Comparison of ENCODE assay signal across 30 cellular contexts in the genomic region with DNA sequence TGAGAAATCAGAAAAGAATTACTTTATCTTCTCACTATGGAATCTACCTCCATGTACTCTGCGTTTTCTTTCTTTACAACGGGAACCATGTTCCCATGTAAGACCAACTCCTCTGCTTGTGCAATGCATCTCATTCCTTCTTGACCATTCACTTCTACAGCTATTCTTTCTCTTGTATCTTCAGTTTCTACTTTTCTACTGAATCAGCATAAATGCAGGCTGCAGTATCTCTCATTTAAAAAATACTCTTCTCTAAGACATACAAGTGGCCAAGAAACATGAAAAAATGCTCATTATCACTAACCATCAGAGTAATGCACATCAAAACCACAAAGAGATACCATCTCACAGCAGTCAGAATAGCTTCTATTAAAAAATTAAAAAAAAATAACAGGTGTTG.
"Had no signal": no experiment of that assay in that cellular context is flagged by ENCODE, and none has a peak within 500 bp of the region (broad histone marks: within the 10 kb centered on the region; RNA-seq: fewer than 3 reads in every experiment).

No MANE protein-coding gene starts in this region.

- H3K4me3 ChIP-seq: left lung, lower lobe of right lung, pancreas, prostate gland, sigmoid colon, smooth muscle cell, tibial nerve, upper lobe of left lung, vagina had no signal

- ATAC-seq: left colon; left lung; lower lobe of right lung; naive thymus-derived CD8-positive, alpha-beta T cell; pancreas; right cardiac atrium; stimulated activated memory B cell treated with anti-CD40 and anti-IgM and Interleukin-4, amounts not matched to agents 10 μg/mL and 1 μg/mL and 100 μg/mL, for 72 hours; stimulated activated naive CD8-positive, alpha-beta T cell treated with anti-CD3 and anti-CD28 coated beads, Interleukin-15, amount 100 ng/mL, for 72 hours had no signal

- H3K27ac Mint-ChIP-seq: naive thymus-derived CD8-positive, alpha-beta T cell; stimulated activated memory B cell treated with anti-CD40 and anti-IgM and Interleukin-4, amounts not matched to agents 10 μg/mL and 1 μg/mL and 100 μg/mL, for 72 hours; stimulated activated naive CD8-positive, alpha-beta T cell treated with anti-CD3 and anti-CD28 coated beads, Interleukin-15, amount 100 ng/mL, for 72 hours had no signal

- H3K4me1 Mint-ChIP-seq: naive thymus-derived CD8-positive, alpha-beta T cell; neural crest cell; stimulated activated memory B cell treated with anti-CD40 and anti-IgM and Interleukin-4, amounts not matched to agents 10 μg/mL and 1 μg/mL and 100 μg/mL, for 72 hours; stimulated activated naive CD8-positive, alpha-beta T cell treated with anti-CD3 and anti-CD28 coated beads, Interleukin-15, amount 100 ng/mL, for 72 hours had no signal

- H3K27me3 ChIP-seq: left lung, pancreas, sigmoid colon, tibial nerve, upper lobe of left lung, vagina had no signal

- H3K4me1 ChIP-seq: left lung, lower lobe of right lung, pancreas, prostate gland, sigmoid colon, tibial nerve, upper lobe of left lung, vagina had no signal

- H3K9me3 ChIP-seq: left lung, lower lobe of right lung, pancreas, prostate gland, sigmoid colon, tibial nerve, upper lobe of left lung, vagina had no signal

- H3K36me3 Mint-ChIP-seq: naive thymus-derived CD8-positive, alpha-beta T cell; stimulated activated memory B cell treated with anti-CD40 and anti-IgM and Interleukin-4, amounts not matched to agents 10 μg/mL and 1 μg/mL and 100 μg/mL, for 72 hours had no signal

- H3K4me2 ChIP-seq: smooth muscle cell had no signal

- H3K4me3 Mint-ChIP-seq: naive thymus-derived CD8-positive, alpha-beta T cell; nephron; neural crest cell; stimulated activated memory B cell treated with anti-CD40 and anti-IgM and Interleukin-4, amounts not matched to agents 10 μg/mL and 1 μg/mL and 100 μg/mL, for 72 hours; stimulated activated naive CD8-positive, alpha-beta T cell treated with anti-CD3 and anti-CD28 coated beads, Interleukin-15, amount 100 ng/mL, for 72 hours had no signal

- DNase-seq: hippocampal formation; kidney glomerular epithelial cell; left colon; left lung; lower lobe of right lung; mammary epithelial cell; mesenchymal stem cell; naive thymus-derived CD8-positive, alpha-beta T cell; nucleus accumbens; pancreas; posterior cingulate gyrus; retina; right cardiac atrium; sigmoid colon; stimulated activated CD4-positive, alpha-beta T cell treated with anti-CD3 and anti-CD28 coated beads, Interleukin-1b, Interleukin-23, amount 100 ng/mL, for 48 hours; stimulated activated CD4-positive, alpha-beta T cell treated with anti-CD3 and anti-CD28 coated beads, Interleukin-2, amount 100 ng/mL, for 48 hours; stimulated activated CD4-positive, alpha-beta T cell treated with anti-CD3 and anti-CD28 coated beads, Interleukin-4, amount 100 ng/mL, for 4 hours; stimulated activated CD8-positive, alpha-beta memory T cell treated with anti-CD3 and anti-CD28 coated beads, Interleukin-4, amount 100 ng/mL, for 48 hours; stimulated activated naive CD4-positive, alpha-beta T cell treated with Interleukin-2 at 50 U/mL for 16 hours; stimulated activated naive CD8-positive, alpha-beta T cell treated with anti-CD3 and anti-CD28 coated beads, Interleukin-15, amount 100 ng/mL, for 72 hours; substantia nigra; upper lobe of left lung had no signal

- H3K27ac ChIP-seq: left lung, lower lobe of right lung, pancreas, prostate gland, sigmoid colon, tibial nerve, upper lobe of left lung, vagina had no signal

- H3K36me3 ChIP-seq: left lung, lower lobe of right lung, pancreas, prostate gland, sigmoid colon, tibial nerve, upper lobe of left lung, vagina had no signal

- H3K9me3 Mint-ChIP-seq: naive thymus-derived CD8-positive, alpha-beta T cell; nephron; neural crest cell; stimulated activated memory B cell treated with anti-CD40 and anti-IgM and Interleukin-4, amounts not matched to agents 10 μg/mL and 1 μg/mL and 100 μg/mL, for 72 hours; stimulated activated naive CD8-positive, alpha-beta T cell treated with anti-CD3 and anti-CD28 coated beads, Interleukin-15, amount 100 ng/mL, for 72 hours had no signal

- FAIRE-seq: keratinocyte, pancreas had no signal

- H3K27me3 Mint-ChIP-seq: stimulated activated memory B cell treated with anti-CD40 and anti-IgM and Interleukin-4, amounts not matched to agents 10 μg/mL and 1 μg/mL and 100 μg/mL, for 72 hours; stimulated activated naive CD8-positive, alpha-beta T cell treated with anti-CD3 and anti-CD28 coated beads, Interleukin-15, amount 100 ng/mL, for 72 hours had no signal
